17 cellular contexts compared by ENCODE assay signal in the genomic region with DNA sequence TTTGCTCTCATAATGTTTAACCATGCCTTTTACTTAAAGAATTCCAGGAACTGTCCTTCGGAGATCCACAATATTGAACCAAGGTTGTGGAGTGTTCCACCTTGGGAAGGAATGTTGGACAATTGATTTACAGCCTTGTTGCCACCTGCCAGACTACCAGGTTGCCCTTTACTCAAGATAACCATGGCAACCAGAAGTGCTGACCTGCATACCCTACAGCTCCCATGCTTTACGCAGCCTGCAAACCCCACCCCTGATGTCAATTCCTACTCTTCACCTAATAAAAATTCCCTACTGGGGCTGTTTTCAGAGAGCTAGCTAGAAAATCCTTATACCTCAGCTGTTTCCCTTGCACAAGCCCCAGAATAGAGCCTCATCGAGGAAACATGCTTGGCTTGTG.
"Had no signal": no experiment of that assay in that cellular context is flagged by ENCODE, and none has a peak within 500 bp of the region (broad histone marks: within the 10 kb centered on the region; RNA-seq: fewer than 3 reads in every experiment).

No MANE protein-coding gene starts in this region.

- ATAC-seq: activated T-helper 17 cell treated with anti-CD3 and anti-CD28 coated beads, Interleukin-2, amount 50 U/mL, for 72 hours; effector memory CD8-positive, alpha-beta T cell; left lobe of liver; T-helper 17 cell had no signal

- H3K4me3 Mint-ChIP-seq: activated B cell treated with CpG ODN at 0.5 μM for 24 hours; activated CD4-positive, alpha-beta T cell treated with anti-CD3 and anti-CD28 coated beads, Interleukin-2, amount 10 ng/mL, durations not matched to agents 7 days and 5 days; activated naive CD4-positive, alpha-beta T cell treated with anti-CD3 and anti-CD28 coated beads, Interleukin-2, amount 10 ng/mL, durations not matched to agents 7 days and 5 days; activated T-helper 17 cell treated with anti-CD3 and anti-CD28 coated beads, Interleukin-2, amount 50 U/mL, for 72 hours; brain; central memory CD8-positive, alpha-beta T cell; effector memory CD8-positive, alpha-beta T cell; immature natural killer cell; neural crest cell; stimulated activated naive CD8-positive, alpha-beta T cell treated with anti-CD3 and anti-CD28 coated beads, Interleukin-15, Interleukin-2, amounts not matched to agents 100 ng/mL and 50 ng/mL, for 24 hours; T-helper 17 cell had no signal

- DNase-seq: activated B cell treated with CpG ODN at 0.5 μM for 24 hours; activated CD4-positive, alpha-beta T cell treated with anti-CD3 and anti-CD28 coated beads, Interleukin-2, amount 10 ng/mL, durations not matched to agents 7 days and 5 days; activated CD8-positive, alpha-beta memory T cell treated with anti-CD3 and anti-CD28 coated beads for 24 hours; activated naive CD4-positive, alpha-beta T cell treated with anti-CD3 and anti-CD28 coated beads, Interleukin-2, amount 10 ng/mL, durations not matched to agents 7 days and 5 days; activated T-cell treated with anti-CD3 and anti-CD28 coated beads for 4 hours; amniotic stem cell; effector memory CD8-positive, alpha-beta T cell; immature natural killer cell; stimulated activated CD4-positive, alpha-beta T cell treated with anti-CD3 and anti-CD28 coated beads, Interleukin-15, amount 100 ng/mL, for 24 hours; stimulated activated CD4-positive, alpha-beta T cell treated with anti-CD3 and anti-CD28 coated beads, Interleukin-4, amount 100 ng/mL, for 24 hours; T-helper 17 cell had no signal

- H3K27ac Mint-ChIP-seq: activated B cell treated with CpG ODN at 0.5 μM for 24 hours; activated CD4-positive, alpha-beta T cell treated with anti-CD3 and anti-CD28 coated beads, Interleukin-2, amount 10 ng/mL, durations not matched to agents 7 days and 5 days; activated naive CD4-positive, alpha-beta T cell treated with anti-CD3 and anti-CD28 coated beads, Interleukin-2, amount 10 ng/mL, durations not matched to agents 7 days and 5 days; activated T-helper 17 cell treated with anti-CD3 and anti-CD28 coated beads, Interleukin-2, amount 50 U/mL, for 72 hours; effector memory CD8-positive, alpha-beta T cell; immature natural killer cell; stimulated activated naive CD8-positive, alpha-beta T cell treated with anti-CD3 and anti-CD28 coated beads, Interleukin-15, Interleukin-2, amounts not matched to agents 100 ng/mL and 50 ng/mL, for 24 hours; T-helper 17 cell had no signal

- H3K4me1 Mint-ChIP-seq: activated B cell treated with CpG ODN at 0.5 μM for 24 hours; activated CD4-positive, alpha-beta T cell treated with anti-CD3 and anti-CD28 coated beads, Interleukin-2, amount 10 ng/mL, durations not matched to agents 7 days and 5 days; activated naive CD4-positive, alpha-beta T cell treated with anti-CD3 and anti-CD28 coated beads, Interleukin-2, amount 10 ng/mL, durations not matched to agents 7 days and 5 days; activated T-helper 17 cell treated with anti-CD3 and anti-CD28 coated beads, Interleukin-2, amount 50 U/mL, for 72 hours; central memory CD8-positive, alpha-beta T cell; immature natural killer cell; T-helper 17 cell had no signal

- H3K9me3 Mint-ChIP-seq: activated B cell treated with CpG ODN at 0.5 μM for 24 hours; activated T-helper 17 cell treated with anti-CD3 and anti-CD28 coated beads, Interleukin-2, amount 50 U/mL, for 72 hours; neural crest cell; stimulated activated naive CD8-positive, alpha-beta T cell treated with anti-CD3 and anti-CD28 coated beads, Interleukin-15, Interleukin-2, amounts not matched to agents 100 ng/mL and 50 ng/mL, for 24 hours had no signal

- H3K27me3 Mint-ChIP-seq: activated B cell treated with CpG ODN at 0.5 μM for 24 hours; activated CD4-positive, alpha-beta T cell treated with anti-CD3 and anti-CD28 coated beads, Interleukin-2, amount 10 ng/mL, durations not matched to agents 7 days and 5 days; activated naive CD4-positive, alpha-beta T cell treated with anti-CD3 and anti-CD28 coated beads, Interleukin-2, amount 10 ng/mL, durations not matched to agents 7 days and 5 days; brain; central memory CD8-positive, alpha-beta T cell had no signal

- H3K36me3 Mint-ChIP-seq: activated naive CD4-positive, alpha-beta T cell treated with anti-CD3 and anti-CD28 coated beads, Interleukin-2, amount 10 ng/mL, durations not matched to agents 7 days and 5 days; brain; immature natural killer cell had no signal
